ENCODE assay signal across 8 cellular contexts in the genomic region with DNA sequence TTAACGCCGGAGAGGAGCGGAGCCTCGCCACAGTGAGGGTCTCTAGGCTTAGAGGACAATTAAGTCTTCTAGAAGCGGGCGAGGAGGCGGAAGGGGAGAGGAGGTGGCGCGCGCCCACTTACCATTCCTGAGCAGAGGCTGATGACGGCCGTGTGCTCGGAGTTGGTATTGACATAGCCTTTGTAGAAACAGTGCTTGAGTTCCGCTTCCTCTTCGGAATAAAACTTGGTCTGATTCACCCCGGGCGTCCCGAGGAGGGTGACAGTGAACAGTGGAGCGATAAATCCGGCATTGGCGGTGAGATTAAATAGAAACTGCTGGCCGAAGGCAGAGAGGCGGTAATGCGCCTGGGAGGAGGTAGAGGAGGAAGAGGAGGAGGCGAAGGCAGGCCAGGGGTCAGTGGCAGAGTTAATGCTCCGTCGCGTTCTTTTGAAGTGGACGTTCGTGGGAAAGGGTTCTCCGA. TPM values are rescaled to one million over a fixed set of nuclear protein-coding genes. Genes with fewer than 3 reads are reported as not detected.
DNase-seq lines count a peak whose midpoint lies in the region; ATAC-seq and TF ChIP-seq lines count a peak whose summit lies in the region.

No MANE protein-coding gene starts in this region.

- H3K27me3 Mint-ChIP-seq in dendritic cell treated with granulocyte-macrophage colony-stimulating factor and Interleukin-4, amounts not matched to agents 40 ng/mL and 50 ng/mL, for 4 days, result peaks cover 60% of the 10 kb centered on the region

- H3K4me1 ChIP-seq in vagina, result peaks cover 28% of the 10 kb centered on the region

- H3K4me3 ChIP-seq in vagina, result peak overlapping the region; percentile 62 to 77

- in situ Hi-C loops in KBM-7 (cut with MboI; ENCODE audit: low pct_unique_long_range_greater_than_20kb, low sequenced_read_pairs), result no loop called here

- H3K27ac Mint-ChIP-seq in dendritic cell treated with granulocyte-macrophage colony-stimulating factor and Interleukin-4, amounts not matched to agents 40 ng/mL and 50 ng/mL, for 4 days, result no peak overlapping the region

- H3K4me1 Mint-ChIP-seq in dendritic cell treated with granulocyte-macrophage colony-stimulating factor and Interleukin-4, amounts not matched to agents 40 ng/mL and 50 ng/mL, for 4 days (ENCODE audit: low read depth), result peaks cover 11% of the 10 kb centered on the region

- no peaks in the 10 kb centered on the region for H3K36me3 Mint-ChIP-seq in dendritic cell treated with granulocyte-macrophage colony-stimulating factor and Interleukin-4, amounts not matched to agents 40 ng/mL and 50 ng/mL, for 4 days (ENCODE audit: low read depth)

- no peaks in the 10 kb centered on the region for H3K36me3 ChIP-seq in vagina

- peak overlapping the region; percentile 54 for H3K4me3 Mint-ChIP-seq in dendritic cell treated with granulocyte-macrophage colony-stimulating factor and Interleukin-4, amounts not matched to agents 40 ng/mL and 50 ng/mL, for 4 days

- intact Hi-C loops in dendritic cell treated with granulocyte-macrophage colony-stimulating factor and Interleukin-4, amounts not matched to agents 40 ng/mL and 50 ng/mL, for 4 days (cut with micrococcal nuclease), result no loop called here
- intact Hi-C loops in vagina (cut with DNase I), result loop anchor here (5.0 to 10.0 kb wide), 2 partner anchors 152 to 261 kb away; no protein-coding TSS in a partner anchor

- no peak for ATAC-seq in HG02678 (IDR thresholded peaks at IDR 0.05; ENCODE audit: unreplicated experiment)

- DNase-seq in AG20443 (ENCODE audit: low spot score) (peak; percentile 57), KBM-7 (peak; percentile 4), lung microvascular endothelial cell (ENCODE audit: low read depth in 2 of 2) (peak; percentile 66 to 80), vagina (ENCODE audit: extremely low spot score in 2 of 2) (no peak), NCI-H1105 treated with DMSO at 0.1 percent for 48 hours (lab: John Stamatoyannopoulos, UW) (no peak), Kasumi-1 (lab: John Stamatoyannopoulos, UW) (no peak)

- TF ChIP-seq CTCF in vagina (IDR thresholded peaks at IDR 0.05), result peak in 1 of 3 experiments; percentile 12

- H3K27me3 ChIP-seq in vagina, result no peaks in the 10 kb centered on the region

- no peaks in the 10 kb centered on the region for H3K9me3 Mint-ChIP-seq in dendritic cell treated with granulocyte-macrophage colony-stimulating factor and Interleukin-4, amounts not matched to agents 40 ng/mL and 50 ng/mL, for 4 days

- H3K9me3 ChIP-seq in vagina, result no peaks in the 10 kb centered on the region

- TF ChIP-seq POLR2A in vagina (IDR thresholded peaks at IDR 0.05), result no peak

- H3K27ac ChIP-seq in vagina, result peak overlapping the region; percentile 97

RNA-seq across cellular contexts. Expression of a gene that starts 1.3 kb away (rescaled TPM):
- total RNA-seq in lung microvascular endothelial cell (20.6 and 21.1 TPM in 2 replicates), vagina (118 TPM)

Comparison
In these comparisons a context has a peak if more than half of its experiments do, and no peak if none do; other contexts are left out.
1. DNase-seq: peak in AG20443 (single experiment), KBM-7 (single experiment) and lung microvascular endothelial cell (2 of 2); none in vagina (0 of 2), NCI-H1105 treated with DMSO at 0.1 percent for 48 hours (single experiment) and Kasumi-1 (0 of 2).